In the genomic region with DNA sequence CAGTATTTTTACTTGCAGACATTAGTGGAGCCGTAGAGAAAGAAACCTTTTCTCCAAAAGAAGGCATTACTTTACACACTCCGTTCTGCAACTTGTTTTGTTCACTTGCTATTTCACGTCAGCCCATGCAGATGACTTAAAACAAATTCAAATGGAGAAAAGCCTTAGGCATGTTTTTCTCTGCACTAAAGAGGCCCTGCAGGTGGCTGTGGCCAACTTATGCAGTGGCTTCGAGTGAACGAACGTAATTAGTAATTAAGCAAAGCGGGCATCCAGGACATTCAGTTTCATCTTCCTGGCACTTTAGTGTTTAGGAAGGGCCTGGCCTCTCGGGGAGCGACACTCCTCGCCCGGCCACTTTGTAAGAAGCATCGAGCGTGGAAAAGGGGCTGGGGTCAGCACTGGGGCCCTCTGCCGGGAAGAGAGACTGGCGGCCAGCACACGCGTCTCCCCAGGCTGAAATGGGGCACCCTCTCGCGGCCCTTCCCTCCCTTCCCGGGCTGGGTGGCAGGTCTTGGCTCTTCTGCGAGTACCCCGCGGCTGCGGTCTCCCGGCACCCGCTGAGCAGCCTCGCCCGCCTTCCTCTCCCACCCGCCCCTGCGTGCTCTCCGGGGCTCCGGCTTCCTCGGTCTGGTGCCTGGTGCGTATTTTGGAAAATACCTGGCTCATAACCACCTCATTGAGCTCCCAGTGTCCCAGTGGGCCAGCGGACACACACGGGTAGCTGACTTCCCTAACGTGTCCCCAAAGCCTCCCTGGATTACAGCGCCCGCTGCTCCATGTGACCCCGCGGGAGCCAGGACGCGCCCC, we compare ENCODE assay signal across 8 cellular contexts. TPM values are rescaled to one million over a fixed set of nuclear protein-coding genes. Genes with fewer than 3 reads are reported as not detected.
DNase-seq lines count a peak whose midpoint lies in the region; TF ChIP-seq lines count a peak whose summit lies in the region.

No MANE protein-coding gene starts in this region.

- H3K27ac ChIP-seq in GM23248: peak overlapping the region; percentile 77
- peak overlapping the region; percentile 98 for H3K27ac ChIP-seq in KOPT-K1 (ENCODE audit: low read depth, low read length, poor library complexity, severe bottlenecking)
- H3K27ac ChIP-seq in WERI-Rb-1: peak overlapping the region; percentile 55
- H3K27ac ChIP-seq in cingulate gyrus (ENCODE audit: low read depth, low read length): peak overlapping the region; percentile 95

- H3K4me3 ChIP-seq in GM12875 (ENCODE audit: low read depth, low read length) (peak overlapping the region; percentile 93), GM23248 (peak overlapping the region; percentile 83), WERI-Rb-1 (ENCODE audit: low read depth, low read length) (peak overlapping the region; percentile 72), lower leg skin (ENCODE audit: low read depth, poor library complexity, severe bottlenecking) (peak overlapping the region; percentile 81)

- no peaks in the 10 kb centered on the region for H3K36me3 ChIP-seq in GM23248 (ENCODE audit: low read depth)
- peaks cover 9% of the 10 kb centered on the region; the same call in 1 of the 2 replicates for H3K36me3 ChIP-seq in KOPT-K1 (ENCODE audit: insufficient read depth, low read length)
- no peaks in the 10 kb centered on the region for H3K36me3 ChIP-seq in WERI-Rb-1

- peak overlapping the region; percentile 94 for H2AFZ ChIP-seq in GM23248

- intact Hi-C loops in lower leg skin (cut with DNase I; ENCODE audit: low total_unique reads): no loop called here

- H4K20me1 ChIP-seq in GM23248 (ENCODE audit: insufficient read depth): no peaks in the 10 kb centered on the region

- DNase-seq in GM23248: peak; percentile 45
- DNase-seq in WERI-Rb-1: peak; percentile 44
- DNase-seq in lower leg skin (ENCODE audit: low spot score in 2 of 2): peak in 1 of 2 donors; percentile 41
- DNase-seq in stimulated activated CD8-positive, alpha-beta memory T cell treated with anti-CD3 and anti-CD28 coated beads, Interleukin-7, amount 100 ng/mL, for 1 hour (ENCODE audit: low read depth in 2 of 2): peak; percentile 5 to 18
- no peak for DNase-seq in NCI-H69 (lab: John Stamatoyannopoulos, UW)

- H3K9me3 ChIP-seq in GM23248 (ENCODE audit: low read depth) (no peaks in the 10 kb centered on the region), KOPT-K1 (ENCODE audit: insufficient read depth, low read length, poor library complexity, severe bottlenecking) (no peaks in the 10 kb centered on the region), WERI-Rb-1 (ENCODE audit: severe bottlenecking) (no peaks in the 10 kb centered on the region)

- H3K9ac ChIP-seq in GM23248: peak overlapping the region; percentile 83

- 1 to 2% methylated on average over 38 to 42 of the region's 43 CpGs for WGBS in GM23248 (ENCODE audit: low coverage in 1 of 2, low lambda C conversion rate in 2 of 2, missing lambda C conversion rate in 2 of 2), 2 experiments
- 1 to 2% methylated on average over 20 to 39 of the region's 43 CpGs for WGBS in lower leg skin, 2 donors

- peak overlapping the region; percentile 93 for H3K4me2 ChIP-seq in GM23248 (ENCODE audit: unreplicated experiment)

- no peaks in the 10 kb centered on the region for H3K27me3 ChIP-seq in GM23248 (replicated peaks; ENCODE audit: insufficient read depth)
- peaks cover 87% of the 10 kb centered on the region for H3K27me3 ChIP-seq in WERI-Rb-1 (ENCODE audit: insufficient read depth, low read depth, severe bottlenecking)

- TF ChIP-seq POLR2A in lower leg skin (IDR thresholded peaks at IDR 0.05): no peak

- no peaks in the 10 kb centered on the region for H3K9me2 ChIP-seq in GM23248 (ENCODE audit: insufficient read depth)

- peaks cover 6% of the 10 kb centered on the region; the same call in 1 of the 2 replicates for H3F3A ChIP-seq in GM23248 (ENCODE audit: insufficient read depth)

- in situ Hi-C loops in GM23248 (cut with MboI): no loop called here

- H3K4me1 ChIP-seq in GM23248 (ENCODE audit: insufficient read depth): peaks cover 5% of the 10 kb centered on the region

- 0 out of 2 replicates have a peak, but pooled peaks have one; percentile 7 for TF ChIP-seq CTCF in GM12875 (IDR thresholded peaks at IDR 0.05; ENCODE audit: borderline replicate concordance, insufficient read depth, low read depth, low read length)
- no peak for TF ChIP-seq CTCF in WERI-Rb-1 (IDR thresholded peaks at IDR 0.05; ENCODE audit: low read depth, low read length)
- no peak for TF ChIP-seq CTCF in lower leg skin (IDR thresholded peaks at IDR 0.05)

- H3K79me2 ChIP-seq in GM23248 (ENCODE audit: insufficient read depth): peaks cover 19% of the 10 kb centered on the region

RNA-seq across cellular contexts. Expression of a gene that starts 0.7 kb away (rescaled TPM):
- 15.9 and 16.3 TPM in 2 replicates for total RNA-seq in GM23248 (2014; rRNA removed; shearing (Covaris generic))
- 10.5 and 11.0 TPM in 2 replicates for polyA plus RNA-seq in GM23248 (2016; fragmentation: Nextera tagmentation; extraction: Ambion mirVana)
- 10 to 100 TPM in 1 of 4 donors, 1 to 10 TPM in 3; 4.3 to 14.7 (median 4.8) TPM for total RNA-seq in lower leg skin

RNA-seq across cellular contexts. Expression of a gene that starts 36.6 kb away (rescaled TPM):
- total RNA-seq in GM23248 (2014; rRNA removed; shearing (Covaris generic)): not detected in 2 replicates
- not detected in 2 replicates for polyA plus RNA-seq in GM23248 (2016; fragmentation: Nextera tagmentation; extraction: Ambion mirVana)
- under 1 TPM in 1 of 4 donors, not detected in 3; 0.26 TPM for total RNA-seq in lower leg skin
